Comparison of ENCODE assay signal across 17 cellular contexts in the genomic region with DNA sequence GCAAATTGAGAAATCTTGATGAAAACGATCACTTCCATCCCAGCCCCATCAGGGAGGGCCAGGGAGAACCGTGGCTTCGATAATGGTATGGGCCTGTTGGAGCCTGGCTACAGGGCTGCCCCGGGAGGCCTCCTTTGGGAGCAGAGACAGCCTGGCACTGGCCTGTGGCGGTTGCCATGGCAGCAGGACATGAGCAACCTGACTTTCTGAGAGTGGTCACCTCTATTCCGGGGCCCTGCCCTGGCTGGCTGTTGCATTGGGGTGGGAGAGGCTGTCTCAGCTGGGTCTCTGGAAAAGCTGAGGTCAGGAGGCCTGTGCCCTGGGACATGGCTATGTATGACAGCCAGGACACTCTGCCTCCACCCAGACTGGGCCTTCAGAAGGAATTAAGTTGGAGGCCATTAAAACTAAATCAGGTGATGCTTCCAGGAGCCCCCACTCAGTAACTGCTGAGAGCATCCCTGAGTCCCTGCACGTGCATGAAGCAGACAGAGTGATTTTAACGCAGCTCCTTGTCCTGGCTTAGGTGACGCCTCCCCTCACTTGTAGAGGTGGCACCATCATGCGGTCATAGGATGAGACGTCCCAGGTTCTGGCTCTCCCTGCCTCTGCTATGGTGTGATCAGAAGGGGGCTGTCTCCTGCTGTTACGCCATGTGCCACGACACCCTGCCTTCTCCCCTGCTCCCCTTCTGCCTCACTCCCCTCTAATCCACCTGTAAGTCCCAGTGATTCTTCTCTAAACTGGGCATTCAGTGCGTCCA.
"Had no signal": no experiment of that assay in that cellular context is flagged by ENCODE, and none has a peak within 500 bp of the region (broad histone marks: within the 10 kb centered on the region; RNA-seq: fewer than 3 reads in every experiment).

No MANE protein-coding gene starts in this region.

- H3K9me3 Mint-ChIP-seq: activated naive CD4-positive, alpha-beta T cell treated with anti-CD3 and anti-CD28 coated beads, Interleukin-2, amount 50 U/mL, for 72 hours; activated T-cell treated with anti-CD3 and anti-CD28 coated beads, Interleukin-2, amount 50 U/mL, for 24 hours; stimulated activated naive CD8-positive, alpha-beta T cell treated with anti-CD3 and anti-CD28 coated beads, Interleukin-15, Interleukin-2, amounts not matched to agents 100 ng/mL and 50 ng/mL, for 24 hours had no signal

- H3K9me3 ChIP-seq: psoas muscle, right lobe of liver had no signal

- H3K4me3 Mint-ChIP-seq: activated T-cell treated with anti-CD3 and anti-CD28 coated beads, Interleukin-2, amount 50 U/mL, for 24 hours; naive thymus-derived CD4-positive, alpha-beta T cell; stimulated activated naive CD8-positive, alpha-beta T cell treated with anti-CD3 and anti-CD28 coated beads, Interleukin-15, Interleukin-2, amounts not matched to agents 100 ng/mL and 50 ng/mL, for 24 hours had no signal

- ATAC-seq: activated CD4-positive, CD25-positive, alpha-beta regulatory T cell treated with anti-CD3 and anti-CD28 coated beads, Interleukin-2, amount 50 U/mL, for 24 hours; activated naive CD4-positive, alpha-beta T cell treated with anti-CD3 and anti-CD28 coated beads, Interleukin-2, amount 50 U/mL, for 72 hours; naive thymus-derived CD4-positive, alpha-beta T cell; psoas muscle; right lobe of liver had no signal

- H3K36me3 Mint-ChIP-seq: activated naive CD4-positive, alpha-beta T cell treated with anti-CD3 and anti-CD28 coated beads, Interleukin-2, amount 50 U/mL, for 72 hours had no signal

- DNase-seq: activated effector memory CD4-positive, alpha-beta T cell treated with Interleukin-2 at 50 U/mL for 16 hours; activated T-cell treated with anti-CD3 and anti-CD28 coated beads, Interleukin-2, amount 50 U/mL, for 24 hours; amniotic stem cell; brain microvascular endothelial cell; cerebellar nuclear complex; dermis blood vessel endothelial cell; erythroblast; hippocampal formation; naive thymus-derived CD4-positive, alpha-beta T cell; nucleus accumbens; psoas muscle; right lobe of liver; T-helper 2 cell had no signal

- H3K36me3 ChIP-seq: brain microvascular endothelial cell, right lobe of liver had no signal

- H3K4me3 ChIP-seq: lung, psoas muscle, right lobe of liver had no signal

- H3K27me3 Mint-ChIP-seq: activated T-cell treated with anti-CD3 and anti-CD28 coated beads, Interleukin-2, amount 50 U/mL, for 24 hours; stimulated activated naive CD8-positive, alpha-beta T cell treated with anti-CD3 and anti-CD28 coated beads, Interleukin-15, Interleukin-2, amounts not matched to agents 100 ng/mL and 50 ng/mL, for 24 hours had no signal

- H3K27me3 ChIP-seq: brain microvascular endothelial cell, right lobe of liver had no signal

- H3K27ac Mint-ChIP-seq: activated T-cell treated with anti-CD3 and anti-CD28 coated beads, Interleukin-2, amount 50 U/mL, for 24 hours; naive thymus-derived CD4-positive, alpha-beta T cell; stimulated activated naive CD8-positive, alpha-beta T cell treated with anti-CD3 and anti-CD28 coated beads, Interleukin-15, Interleukin-2, amounts not matched to agents 100 ng/mL and 50 ng/mL, for 24 hours had no signal

- H3K27ac ChIP-seq: brain microvascular endothelial cell, psoas muscle, right lobe of liver had no signal

- H3K4me1 ChIP-seq: psoas muscle, right lobe of liver had no signal
